19 cellular contexts compared by ENCODE assay signal in genomic region chr2:233807215-233807865, GRCh38. TPM values are rescaled to one million over a fixed set of nuclear protein-coding genes. Genes with fewer than 3 reads are reported as not detected.
DNase-seq lines count a peak whose midpoint lies in the region; ATAC-seq and TF ChIP-seq lines count a peak whose summit lies in the region.
"Had no signal": no experiment of that assay in that cellular context is flagged by ENCODE, and none has a peak within 500 bp of the region (broad histone marks: within the 10 kb centered on the region; RNA-seq: fewer than 3 reads in every experiment).

No MANE protein-coding gene starts in this region.

- H3K4me3 Mint-ChIP-seq in Calu3 (ENCODE audit: low read depth, unreplicated experiment) = no peak overlapping the region
- H3K4me3 Mint-ChIP-seq in T-helper 2 cell treated with Interferon-gamma antibody and Interleukin-4, amounts not matched to agents 5 μg/mL and 100 μg/mL, for 36 hours = no peak overlapping the region
- no peak overlapping the region for H3K4me3 Mint-ChIP-seq in T-helper 17 cell
- H3K4me3 Mint-ChIP-seq: activated naive CD8-positive, alpha-beta T cell treated with anti-CD3 and anti-CD28 coated beads for 36 hours; naive thymus-derived CD4-positive, alpha-beta T cell had no signal

- intact Hi-C loops in Calu3 (cut with micrococcal nuclease; ENCODE audit: unreplicated experiment) (no loop called here), HCT116 (cut with micrococcal nuclease) (no loop called here)

- CTCF ChIA-PET in Calu3 (lab: Charles Lee) (no interaction called here), HCT116 (lab: Charles Lee) (no interaction called here)

- RAD21 ChIA-PET in HCT116 (lab: Charles Lee; ENCODE audit: low non-redundant PET in 1 of 2, low total read pairs in 2 of 2, uncharacterized antibody in 2 of 2, unreplicated experiment in 2 of 2) = no interaction called here

- H2AFZ ChIP-seq in HCT116 (ENCODE audit: low read depth, low read length, poor library complexity, severe bottlenecking) (no peak overlapping the region), neuronal stem cell (ENCODE audit: low read length) (no peak overlapping the region)

- H3K9me3 ChIP-seq in HCT116 (ENCODE audit: control insufficient read depth in 1 of 2, insufficient read depth in 1 of 2, low read depth in 1 of 2, low read length in 2 of 2) (no peaks in the 10 kb centered on the region), neuronal stem cell (replicated peaks in 1 of 2; ENCODE audit: control insufficient read depth in 2 of 2, insufficient read depth in 1 of 2, low read depth in 1 of 2, low read length in 2 of 2) (peaks cover 0 to 2% of the 10 kb centered on the region in 2 donors), T-helper 17 cell (ENCODE audit: control insufficient read depth, low read length, poor library complexity, severe bottlenecking) (no peaks in the 10 kb centered on the region)
- H3K9me3 ChIP-seq: BE2C had no signal

- no peak overlapping the region for H2BK12ac ChIP-seq in neuronal stem cell (ENCODE audit: low read length)

- no peaks in the 10 kb centered on the region for H3K4me1 ChIP-seq in HCT116 (ENCODE audit: control insufficient read depth in 1 of 2, insufficient read depth in 2 of 2, low read length in 2 of 2)
- H3K4me1 ChIP-seq in neuronal stem cell (ENCODE audit: control insufficient read depth in 2 of 2, insufficient read depth in 1 of 2, low read depth in 1 of 2, low read length in 2 of 2) = no peaks in the 10 kb centered on the region
- H3K4me1 ChIP-seq: BE2C had no signal

- H2BK120ac ChIP-seq in neuronal stem cell (ENCODE audit: low read depth, low read length) = no peak overlapping the region

- H3K14ac ChIP-seq in neuronal stem cell (ENCODE audit: low read length) = no peak overlapping the region

- H3K4me1 Mint-ChIP-seq in Calu3 (ENCODE audit: low read depth, unreplicated experiment) (no peaks in the 10 kb centered on the region), T-helper 17 cell (peaks cover 2% of the 10 kb centered on the region)
- H3K4me1 Mint-ChIP-seq in T-helper 2 cell treated with Interferon-gamma antibody and Interleukin-4, amounts not matched to agents 5 μg/mL and 100 μg/mL, for 36 hours (ENCODE audit: low read depth) = no peaks in the 10 kb centered on the region
- H3K4me1 Mint-ChIP-seq: activated naive CD8-positive, alpha-beta T cell treated with anti-CD3 and anti-CD28 coated beads for 36 hours; naive thymus-derived CD4-positive, alpha-beta T cell had no signal

- H3K4me3 ChIP-seq in HCT116 (replicated peaks in 1 of 2; ENCODE audit: low read depth in 1 of 2, low read length in 2 of 2) (no peak overlapping the region), choroid plexus epithelial cell (ENCODE audit: low read depth, low read length) (no peak overlapping the region), neuronal stem cell (ENCODE audit: low read length in 2 of 2) (peak overlapping the region in 1 of 2 donors; percentile 46)

- no peaks in the 10 kb centered on the region for H3K9me3 Mint-ChIP-seq in Calu3 (ENCODE audit: low read depth, unreplicated experiment)
- H3K9me3 Mint-ChIP-seq in T-helper 2 cell treated with Interferon-gamma antibody and Interleukin-4, amounts not matched to agents 5 μg/mL and 100 μg/mL, for 36 hours = no peaks in the 10 kb centered on the region
- H3K9me3 Mint-ChIP-seq: activated naive CD8-positive, alpha-beta T cell treated with anti-CD3 and anti-CD28 coated beads for 36 hours; naive thymus-derived CD4-positive, alpha-beta T cell had no signal

- H3K79me2 ChIP-seq in HCT116 (ENCODE audit: insufficient read depth, low read length) = no peaks in the 10 kb centered on the region

- no peak overlapping the region for H4K91ac ChIP-seq in neuronal stem cell (ENCODE audit: low read depth, low read length, poor library complexity)

- no peaks in the 10 kb centered on the region for H3K36me3 ChIP-seq in HCT116 (ENCODE audit: control insufficient read depth in 1 of 2, insufficient read depth in 2 of 2, low read length in 2 of 2)
- H3K36me3 ChIP-seq in neuronal stem cell (replicated peaks in 1 of 2; ENCODE audit: control insufficient read depth in 2 of 2, insufficient read depth in 2 of 2, low read length in 2 of 2) = no peaks in the 10 kb centered on the region
- H3K36me3 ChIP-seq: BE2C had no signal

- H3K23ac ChIP-seq in neuronal stem cell (ENCODE audit: low read depth, low read length, poor library complexity) = no peak overlapping the region

- BruUV-seq in Calu3 (replicated peaks; lab: Mats Ljungman, UMichigan) (no TSS peak), HCT116 (replicated peaks; lab: Mats Ljungman, UMichigan) (no TSS peak)

- no peak overlapping the region for H3K27ac ChIP-seq in HCT116 (ENCODE audit: low read depth, low read length)
- no peak overlapping the region for H3K27ac ChIP-seq in neuronal stem cell (replicated peaks; ENCODE audit: low read length)

- no peak overlapping the region for H2BK15ac ChIP-seq in neuronal stem cell (ENCODE audit: low read length)

- H2BK5ac ChIP-seq in neuronal stem cell (ENCODE audit: low read length) = no peak overlapping the region

- H3K27ac Mint-ChIP-seq in Calu3 (ENCODE audit: unreplicated experiment) (no peak overlapping the region), T-helper 17 cell (no peak overlapping the region)
- H3K27ac Mint-ChIP-seq in T-helper 2 cell treated with Interferon-gamma antibody and Interleukin-4, amounts not matched to agents 5 μg/mL and 100 μg/mL, for 36 hours = no peak overlapping the region
- H3K27ac Mint-ChIP-seq: activated naive CD8-positive, alpha-beta T cell treated with anti-CD3 and anti-CD28 coated beads for 36 hours; naive thymus-derived CD4-positive, alpha-beta T cell had no signal

- H3K27me3 Mint-ChIP-seq in Calu3 (ENCODE audit: unreplicated experiment) (peaks cover 24% of the 10 kb centered on the region), T-helper 17 cell (peaks cover 76% of the 10 kb centered on the region)
- H3K27me3 Mint-ChIP-seq in T-helper 2 cell treated with Interferon-gamma antibody and Interleukin-4, amounts not matched to agents 5 μg/mL and 100 μg/mL, for 36 hours (ENCODE audit: low read depth) = peaks cover 4% of the 10 kb centered on the region

- H4K20me1 ChIP-seq in HCT116 (ENCODE audit: insufficient read depth) = no peaks in the 10 kb centered on the region

- no peak overlapping the region for H3K4ac ChIP-seq in neuronal stem cell (ENCODE audit: low read length)

- no peaks in the 10 kb centered on the region; the same call in 1 of the 2 replicates for H3K27me3 ChIP-seq in HCT116 (ENCODE audit: insufficient read depth, low read length)
- H3K27me3 ChIP-seq in neuronal stem cell (ENCODE audit: control insufficient read depth in 3 of 3, insufficient read depth in 3 of 3, low read depth in 1 of 3, low read length in 3 of 3) = peaks cover 0 to 16% (median 0%) of the 10 kb centered on the region in 3 experiments

- peak overlapping the region; percentile 2 for H2AK5ac ChIP-seq in neuronal stem cell (ENCODE audit: low read depth, low read length)

- no peaks in the 10 kb centered on the region for H3K79me1 ChIP-seq in neuronal stem cell (ENCODE audit: low read depth, low read length)

- no peak overlapping the region for H3K4me2 ChIP-seq in HCT116 (ENCODE audit: low read length)
- H3K4me2 ChIP-seq in neuronal stem cell (ENCODE audit: insufficient read depth, low read length, poor library complexity, severe bottlenecking) = no peak overlapping the region

- WGBS in neuronal stem cell (ENCODE audit: extremely low coverage in 2 of 2, insufficient read length in 2 of 2, insufficient replicate concordance in 1 of 2), 2 donors = no CpG with 5 or more reads among the region's 12 CpGs

- peak overlapping the region; percentile 67 for H3K18ac ChIP-seq in neuronal stem cell (ENCODE audit: low read length)

- H3K36me3 Mint-ChIP-seq in Calu3 (ENCODE audit: insufficient read depth, unreplicated experiment) (no peaks in the 10 kb centered on the region), T-helper 17 cell (ENCODE audit: low read depth) (no peaks in the 10 kb centered on the region)
- no peaks in the 10 kb centered on the region for H3K36me3 Mint-ChIP-seq in T-helper 2 cell treated with Interferon-gamma antibody and Interleukin-4, amounts not matched to agents 5 μg/mL and 100 μg/mL, for 36 hours (ENCODE audit: low read depth)
- H3K36me3 Mint-ChIP-seq: activated naive CD8-positive, alpha-beta T cell treated with anti-CD3 and anti-CD28 coated beads for 36 hours; naive thymus-derived CD4-positive, alpha-beta T cell had no signal

- no peak overlapping the region for H4K8ac ChIP-seq in neuronal stem cell (ENCODE audit: low read depth, low read length)

- H3K9ac ChIP-seq in HCT116 (ENCODE audit: low read length) = no peak overlapping the region
- H3K9ac ChIP-seq in neuronal stem cell (ENCODE audit: low read depth, low read length, poor library complexity) = no peak overlapping the region

- DNase-seq in Calu3 = peak; percentile 13
- DNase-seq in HCT116 (ENCODE audit: low read depth, low spot score) = no peak
- no peak for DNase-seq in choroid plexus epithelial cell (ENCODE audit: low read depth)
- DNase-seq in neuronal stem cell (ENCODE audit: low spot score) = no peak
- no peak for DNase-seq in RPMI8226
- no peak for DNase-seq in T-helper 2 cell treated with Interferon-gamma antibody and Interleukin-4, amounts not matched to agents 5 μg/mL and 100 μg/mL, for 36 hours (ENCODE audit: low spot score)
- DNase-seq in T-helper 17 cell = no peak
- DNase-seq: activated naive CD8-positive, alpha-beta T cell treated with anti-CD3 and anti-CD28 coated beads for 36 hours; BE2C; effector memory CD4-positive, alpha-beta T cell; GF-D8; NCI-H146 had no signal

- H3K9me2 ChIP-seq in HCT116 (ENCODE audit: insufficient read depth) = no peaks in the 10 kb centered on the region

- POLR2A ChIA-PET in HCT116 (lab: Charles Lee) = interaction anchor here (0.6 kb wide), 1 partner anchor 19 kb away, joined by 3 read pairs; no protein-coding TSS in a partner anchor

- TF ChIP-seq CTCF in Calu3 (IDR thresholded peaks at IDR 0.05; ENCODE audit: unreplicated experiment) (no peak), HCT116 (IDR thresholded peaks at IDR 0.05 in 2 of 3, conservative IDR thresholded peaks at IDR 0.05 in 1 of 3; ENCODE audit: borderline replicate concordance in 1 of 3, insufficient read depth in 1 of 3, low read depth in 2 of 3, low read length in 2 of 3) (peak in 2 of 3 experiments; percentile 24 to 30; a peak in 3 of 6 replicates), choroid plexus epithelial cell (conservative IDR thresholded peaks at IDR 0.05; ENCODE audit: low read depth, low read length) (peak; percentile 23)

- no peak for TF ChIP-seq POLR2A in HCT116 (IDR thresholded peaks at IDR 0.05; ENCODE audit: borderline replicate concordance, extremely low read depth, insufficient read depth, insufficient read length)

- TF ChIP-seq RAD21 in HCT116 (IDR thresholded peaks at IDR 0.05; ENCODE audit: low read depth) = peak; percentile 56

- ATAC-seq in HCT116 = peak; percentile 73
- ATAC-seq in T-helper 17 cell = no peak
- ATAC-seq: naive thymus-derived CD4-positive, alpha-beta T cell; Panc1 had no signal

RNA-seq across cellular contexts. Expression of gene MROH2A, which starts 29.2 kb away (rescaled TPM):
- 0.33 and 0.76 TPM in 2 replicates for total RNA-seq in Calu3 (2022)
- total RNA-seq in HCT116 (2021; ENCODE audit: unreplicated experiment) = not detected
- not detected in 2 replicates for polyA plus RNA-seq in HCT116 (2012)
- polyA plus RNA-seq in neuronal stem cell (2013, experiment 1 of 2) = not detected
- polyA plus RNA-seq in neuronal stem cell (2013, experiment 2 of 2) = not detected
- not detected for total RNA-seq in T-helper 17 cell
- total RNA-seq: activated naive CD8-positive, alpha-beta T cell treated with anti-CD3 and anti-CD28 coated beads for 36 hours; bronchial epithelial cell; LHCN-M2; naive thymus-derived CD4-positive, alpha-beta T cell; NCI-H460; pulmonary artery endothelial cell; subcutaneous adipose tissue had no signal
- polyA plus RNA-seq: naive thymus-derived CD4-positive, alpha-beta T cell had no signal

RNA-seq across cellular contexts. Expression of gene HJURP, which starts 47.0 kb away (rescaled TPM):
- total RNA-seq in Calu3 (2022) (58.5 and 71.0 TPM in 2 replicates), HCT116 (2021; ENCODE audit: unreplicated experiment) (64.1 TPM), T-helper 17 cell (1 to 10 TPM in 1 of 2 donors, under 1 TPM in 1; 0.35 to 1.1 TPM)
- polyA plus RNA-seq in HCT116 (2012) = 68.9 and 72.0 TPM in 2 replicates
- polyA plus RNA-seq in neuronal stem cell (2013, experiment 1 of 2) = 60.7 TPM
- polyA plus RNA-seq in neuronal stem cell (2013, experiment 2 of 2) = 61.4 TPM

RNA-seq across cellular contexts. Expression of gene UGT1A1, which starts 47.3 kb away (rescaled TPM):
- 26.7 and 43.9 TPM in 2 replicates for total RNA-seq in Calu3 (2022)
- not detected for total RNA-seq in HCT116 (2021; ENCODE audit: unreplicated experiment)
- not detected in 2 replicates for polyA plus RNA-seq in HCT116 (2012)
- polyA plus RNA-seq in neuronal stem cell (2013, experiment 1 of 2) = not detected
- not detected for polyA plus RNA-seq in neuronal stem cell (2013, experiment 2 of 2)
- not detected for total RNA-seq in T-helper 17 cell
- total RNA-seq: activated naive CD8-positive, alpha-beta T cell treated with anti-CD3 and anti-CD28 coated beads for 36 hours; LHCN-M2; naive thymus-derived CD4-positive, alpha-beta T cell; NCI-H460; pulmonary artery endothelial cell; subcutaneous adipose tissue had no signal
- polyA plus RNA-seq: naive thymus-derived CD4-positive, alpha-beta T cell had no signal

Comparison
In these comparisons a context has a peak if more than half of its experiments do, and no peak if none do; other contexts are left out.
1. RNA of gene HJURP, which starts 47.0 kb away (total RNA-seq): 58.5 to 71.0 TPM in Calu3 and 64.1 TPM in HCT116 (single experiment); 0.35 to 1.1 TPM in T-helper 17 cell; every median in the first group is over 10 times any median in the second.
2. RNA of gene UGT1A1, which starts 47.3 kb away (total RNA-seq): 26.7 to 43.9 TPM in Calu3; not detected in HCT116 (single experiment) and not detected in T-helper 17 cell; every median in the first group is over 10 times any median in the second.